1 cellular context compared by ENCODE assay signal in the genomic region with DNA sequence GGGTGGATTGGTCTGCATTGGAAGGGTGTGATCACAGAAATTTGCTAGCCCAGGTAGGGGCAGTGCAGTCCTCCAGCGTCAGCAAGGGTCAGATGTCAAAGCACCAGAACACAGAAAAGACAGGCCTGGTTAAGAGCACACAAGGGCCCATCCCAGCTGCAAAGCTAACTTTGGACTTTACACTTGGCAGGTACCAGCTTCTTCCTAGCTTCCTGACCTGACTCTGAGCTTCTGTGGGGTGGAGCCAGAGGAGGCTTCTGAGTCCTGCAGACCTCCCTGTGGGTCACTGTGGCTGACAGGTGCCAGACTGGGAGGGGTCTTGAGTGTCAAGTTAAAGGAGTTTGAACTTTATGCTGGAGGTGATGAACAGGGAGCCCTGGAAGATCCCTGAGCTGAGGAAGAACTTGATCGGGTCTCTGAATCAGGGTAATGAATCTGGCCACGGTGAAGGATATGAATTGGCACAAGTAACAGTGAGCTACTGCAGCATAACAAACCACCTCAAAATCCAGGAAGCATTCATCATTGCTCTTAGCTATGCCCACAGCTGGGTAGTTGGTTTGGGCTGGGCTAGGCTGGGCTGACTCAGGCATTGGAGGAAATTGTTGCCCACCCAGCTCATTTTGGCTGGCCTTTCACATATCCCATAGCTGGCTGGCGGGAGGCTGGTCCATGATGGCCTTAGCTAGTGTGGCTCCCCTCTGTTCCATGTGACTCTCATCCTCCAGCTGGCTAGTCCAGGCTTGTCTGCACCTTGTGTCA.
TF ChIP-seq lines count a peak whose summit lies in the region.

No MANE protein-coding gene starts in this region.

TF ChIP-seq in IMR-90, 13 proteins besides CTCF, POLR2A, EP300 and RAD21 (continued from another document):
- TF ChIP-seq USF2 (IDR thresholded peaks at IDR 0.05; ENCODE audit: low read depth, low read length) (no peak), NFE2L2 (IDR thresholded peaks at IDR 0.05; ENCODE audit: low read depth, low read length) (no peak), BHLHE40 (IDR thresholded peaks at IDR 0.05; ENCODE audit: low read depth, low read length) (no peak), SMC3 (IDR thresholded peaks at IDR 0.05; ENCODE audit: low read depth, low read length) (no peak), RCOR1 (IDR thresholded peaks at IDR 0.05; ENCODE audit: insufficient replicate concordance, low read length) (no peak), CEBPB (IDR thresholded peaks at IDR 0.05; ENCODE audit: low read depth, low read length) (no peak), RFX5 (IDR thresholded peaks at IDR 0.05; ENCODE audit: low read depth, low read length) (no peak), ELK1 (IDR thresholded peaks at IDR 0.05; ENCODE audit: borderline replicate concordance, low read depth, low read length) (no peak), MXI1 (IDR thresholded peaks at IDR 0.05; ENCODE audit: borderline replicate concordance, low read depth, low read length) (no peak), FOS (IDR thresholded peaks at IDR 0.05; ENCODE audit: low read depth, low read length) (no peak), CHD1 (IDR thresholded peaks at IDR 0.05; ENCODE audit: low read depth, low read length) (no peak), MAZ (IDR thresholded peaks at IDR 0.05; ENCODE audit: borderline replicate concordance, low read depth, low read length) (no peak)
